ENCODE assay signal across 8 cellular contexts in genomic region chr6:10951675-10952282, GRCh38.
A peak's percentile ranks its signal among the peaks of the same experiment; 100 is the strongest.
DNase-seq lines count a peak whose midpoint lies in the region; TF ChIP-seq lines count a peak whose summit lies in the region.

No MANE protein-coding gene starts in this region.

- POLR2A ChIA-PET in GM10248 (lab: Yijun Ruan, JAX): no interaction called here

- H3K36me3 ChIP-seq in kidney epithelial cell (ENCODE audit: control insufficient read depth, insufficient read depth, low read length): no peaks in the 10 kb centered on the region

- CTCF ChIA-PET in GM10248 (lab: Yijun Ruan, JAX): interaction anchor here (0.6 to 4.9 kb wide), 18 partner anchors 10 to 630 kb away, joined by 3 to 40 read pairs (median 4); no protein-coding TSS in a partner anchor

- no peak overlapping the region for H3K4me3 ChIP-seq in astrocyte of the cerebellum (ENCODE audit: low read depth, low read length)
- no peak overlapping the region for H3K4me3 ChIP-seq in kidney epithelial cell (ENCODE audit: low read depth, low read length)

- peak; percentile 37 for DNase-seq in GM10248 (ENCODE audit: extremely low spot score)
- DNase-seq in M059J (ENCODE audit: low read depth): peak; percentile 91
- DNase-seq in astrocyte of the cerebellum (ENCODE audit: low read depth): peak; percentile 31
- no peak for DNase-seq in kidney epithelial cell (ENCODE audit: low read depth)
- no peak for DNase-seq in NCI-H510A treated with DMSO at 0.1 percent for 48 hours (lab: John Stamatoyannopoulos, UW)
- DNase-seq in effector CD8-positive, alpha-beta T cell (lab: John Stamatoyannopoulos, UW): no peak
- no peak for DNase-seq in stimulated activated CD4-positive, alpha-beta T cell treated with anti-CD3 and anti-CD28 coated beads, Interleukin-1b, Interleukin-23, amount 100 ng/mL, for 48 hours
- DNase-seq in activated CD4-positive, alpha-beta T cell treated with anti-CD3 and anti-CD28 coated beads, Interleukin-2, amount 50 U/mL, for 48 hours: no peak

- in situ Hi-C loops in astrocyte of the cerebellum (cut with HindIII; ENCODE audit: low sequenced_read_pairs): loop anchor here (10.0 kb wide), 1 partner anchor 123 kb away; no protein-coding TSS in a partner anchor

- TF ChIP-seq CTCF in GM10248 (IDR thresholded peaks at IDR 0.05; ENCODE audit: control extremely low read depth, extremely low read depth, low read depth, missing control alignments) (peak; percentile 44), astrocyte of the cerebellum (IDR thresholded peaks at IDR 0.05; ENCODE audit: low read depth, low read length, missing control alignments) (peak; percentile 72), kidney epithelial cell (IDR thresholded peaks at IDR 0.05; ENCODE audit: insufficient read depth, low read length, poor library complexity, severe bottlenecking) (peak; percentile 51)

- H3K27me3 ChIP-seq in kidney epithelial cell (ENCODE audit: control insufficient read depth, insufficient read depth, low read length): no peaks in the 10 kb centered on the region

Comparison
In these comparisons a context has a peak if more than half of its experiments do, and no peak if none do; other contexts are left out.
1. DNase-seq: peak in GM10248 (single experiment), M059J (single experiment) and astrocyte of the cerebellum (single experiment); none in kidney epithelial cell (single experiment), NCI-H510A treated with DMSO at 0.1 percent for 48 hours (single experiment), effector CD8-positive, alpha-beta T cell (single experiment), stimulated activated CD4-positive, alpha-beta T cell treated with anti-CD3 and anti-CD28 coated beads, Interleukin-1b, Interleukin-23, amount 100 ng/mL, for 48 hours (single experiment) and activated CD4-positive, alpha-beta T cell treated with anti-CD3 and anti-CD28 coated beads, Interleukin-2, amount 50 U/mL, for 48 hours (0 of 2).
2. Peak in every context shown above with its lines, with median percentiles within 50 percentile points of each other: CTCF ChIP-seq.